Comparison of ENCODE assay signal across 8 cellular contexts in the genomic region with DNA sequence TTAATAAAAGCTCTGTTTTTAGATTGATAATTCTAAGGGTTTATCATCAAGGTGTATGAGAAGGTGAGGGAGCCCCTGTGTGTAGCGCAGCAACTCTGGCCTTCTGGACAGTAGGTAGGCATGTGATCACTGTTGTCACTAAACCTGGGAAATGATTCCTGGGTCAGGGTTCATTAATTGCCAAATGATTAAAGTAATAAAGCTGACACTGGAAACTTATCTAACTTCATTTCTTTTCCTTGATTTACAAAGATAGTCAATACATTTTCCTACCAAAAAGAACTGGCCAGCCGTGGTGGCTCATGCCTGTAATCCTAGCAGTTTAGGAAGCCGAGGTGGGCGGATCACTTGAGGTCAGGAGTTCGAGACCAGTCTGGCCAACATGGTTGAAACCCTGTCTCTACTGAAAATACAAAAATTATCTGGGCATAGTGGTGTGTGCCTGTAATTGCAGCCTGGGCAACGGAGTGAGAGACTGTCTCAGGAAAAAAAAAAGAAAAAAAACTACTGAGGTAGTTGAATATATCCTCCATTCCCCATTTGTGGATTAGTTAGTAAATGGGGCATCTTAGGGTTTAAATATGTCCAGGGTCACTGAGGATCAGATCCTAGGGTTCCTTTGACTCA. TPM values are rescaled to one million over a fixed set of nuclear protein-coding genes. Genes with fewer than 3 reads are reported as not detected.
DNase-seq lines count a peak whose midpoint lies in the region; ATAC-seq and TF ChIP-seq lines count a peak whose summit lies in the region.

No MANE protein-coding gene starts in this region.

- 48% methylated on average over 6 of the region's 6 CpGs for WGBS in mammary epithelial cell (ENCODE audit: low coverage, missing lambda C conversion rate)

- dilution Hi-C loops in mammary epithelial cell (cut with HindIII; ENCODE audit: low sequenced_read_pairs), result no loop called here

- H3K79me2 ChIP-seq in MM.1S (ENCODE audit: low read length) (peaks cover 92% of the 10 kb centered on the region), mammary epithelial cell (ENCODE audit: insufficient read depth, low read length) (peaks cover 88% of the 10 kb centered on the region), osteoblast (ENCODE audit: insufficient read depth, low read length) (peaks cover 81% of the 10 kb centered on the region)

- no peak overlapping the region for H3K4me3 ChIP-seq in MM.1S (ENCODE audit: low read length)
- H3K4me3 ChIP-seq in mammary epithelial cell (replicated peaks in 1 of 3; ENCODE audit: insufficient read depth in 1 of 3, low read depth in 2 of 3, low read length in 3 of 3), result no peak overlapping the region
- H3K4me3 ChIP-seq in osteoblast (ENCODE audit: insufficient read depth, low read length), result no peak overlapping the region

- intact Hi-C loops in mammary epithelial cell (cut with micrococcal nuclease), result no loop called here

- H3K27me3 ChIP-seq in MM.1S (replicated peaks; ENCODE audit: insufficient read depth, low read length), result no peaks in the 10 kb centered on the region
- H3K27me3 ChIP-seq in mammary epithelial cell (ENCODE audit: insufficient read depth, low read length), result no peaks in the 10 kb centered on the region
- no peaks in the 10 kb centered on the region for H3K27me3 ChIP-seq in osteoblast (ENCODE audit: insufficient read depth, low read length)

- DNase-seq in NOMO-1 treated with DMSO at 0.1 percent for 48 hours (lab: John Stamatoyannopoulos, UW; ENCODE audit: unreplicated experiment), result peak; percentile 19
- DNase-seq in NOMO-1 (lab: John Stamatoyannopoulos, UW; ENCODE audit: unreplicated experiment in 2 of 2), result no peak
- DNase-seq in MM.1S, result peak; percentile 25
- DNase-seq in mammary epithelial cell, result no peak
- peak; percentile 69 for DNase-seq in osteoblast (ENCODE audit: insufficient read length, low spot score, missing footprints)

- H3K36me3 ChIP-seq in MM.1S (replicated peaks; ENCODE audit: insufficient read depth, low read length) (0 out of 2 replicates have a peak, but pooled peaks cover 6% of the 10 kb centered on the region), mammary epithelial cell (ENCODE audit: insufficient read depth, low read length) (peaks cover 3% of the 10 kb centered on the region), osteoblast (ENCODE audit: insufficient read depth, low read length) (peaks cover under 1% of the 10 kb centered on the region)

- H3K4me1 ChIP-seq in MM.1S (ENCODE audit: low read length), result peaks cover 14% of the 10 kb centered on the region
- H3K4me1 ChIP-seq in mammary epithelial cell (ENCODE audit: insufficient read depth, low read length), result peaks cover 17% of the 10 kb centered on the region
- H3K4me1 ChIP-seq in osteoblast (ENCODE audit: insufficient read depth, low read length), result peaks cover 25% of the 10 kb centered on the region

- H2AFZ ChIP-seq in MM.1S (ENCODE audit: low read length) (no peak overlapping the region), mammary epithelial cell (ENCODE audit: low read depth, low read length) (no peak overlapping the region), osteoblast (ENCODE audit: low read length) (no peak overlapping the region)

- CTCF ChIA-PET in mammary epithelial cell (lab: Charles Lee; ENCODE audit: low non-redundant PET), result no interaction called here

- H3K9me3 ChIP-seq in MM.1S (replicated peaks; ENCODE audit: insufficient read depth, low read length), result no peaks in the 10 kb centered on the region
- H3K9me3 ChIP-seq in mammary epithelial cell (replicated peaks; ENCODE audit: insufficient read depth, low read length), result no peaks in the 10 kb centered on the region
- no peaks in the 10 kb centered on the region for H3K9me3 ChIP-seq in osteoblast (ENCODE audit: low read depth, low read length)

- BruUV-seq in mammary epithelial cell (replicated peaks; lab: Mats Ljungman, UMichigan), result no TSS peak

- H3K27ac ChIP-seq in MM.1S (ENCODE audit: low read length), result no peak overlapping the region
- H3K27ac ChIP-seq in mammary epithelial cell (ENCODE audit: insufficient read depth, low read depth, low read length), result no peak overlapping the region
- no peak overlapping the region for H3K27ac ChIP-seq in osteoblast (ENCODE audit: low read depth, low read length)

- in situ Hi-C loops in mammary epithelial cell (cut with MboI; ENCODE audit: low sequenced_read_pairs in 2 of 2), result no loop called here

- H3K4me2 ChIP-seq in MM.1S (ENCODE audit: low read depth, low read length), result peak overlapping the region; percentile 38
- H3K4me2 ChIP-seq in mammary epithelial cell (ENCODE audit: insufficient read depth, low read depth, low read length), result peak overlapping the region; percentile 90
- H3K4me2 ChIP-seq in osteoblast (ENCODE audit: insufficient read depth, low read length), result peak overlapping the region; percentile 80

- H4K20me1 ChIP-seq in MM.1S (ENCODE audit: insufficient read depth, low read length), result peaks cover 9% of the 10 kb centered on the region
- no peaks in the 10 kb centered on the region for H4K20me1 ChIP-seq in mammary epithelial cell (ENCODE audit: insufficient read depth, low read length)
- H4K20me1 ChIP-seq in osteoblast (ENCODE audit: insufficient read depth, low read length), result peaks cover 34% of the 10 kb centered on the region

- TF ChIP-seq CTCF in MM.1S (IDR thresholded peaks at IDR 0.05; ENCODE audit: low read length) (peak; percentile 37), mammary epithelial cell (conservative IDR thresholded peaks at IDR 0.05 in 1 of 2, IDR thresholded peaks at IDR 0.05 in 1 of 2; ENCODE audit: extremely low read depth in 1 of 2, insufficient read depth in 1 of 2, low read depth in 1 of 2, low read length in 2 of 2) (peak in 1 of 2 donors; percentile 32), osteoblast (IDR thresholded peaks at IDR 0.05; ENCODE audit: extremely low read depth, low read depth, low read length) (peak; percentile 35)

- no peak overlapping the region for H3K9ac ChIP-seq in MM.1S (ENCODE audit: low read length)
- no peak overlapping the region for H3K9ac ChIP-seq in mammary epithelial cell (ENCODE audit: insufficient read depth, low read length)

- H3F3A ChIP-seq in MM.1S (ENCODE audit: insufficient read depth, low read length), result peaks cover 9% of the 10 kb centered on the region

- no peak for ATAC-seq in GM18498 (IDR thresholded peaks at IDR 0.05; ENCODE audit: unreplicated experiment)
- no peak for ATAC-seq in GM19351 (IDR thresholded peaks at IDR 0.05; ENCODE audit: unreplicated experiment)
- ATAC-seq in HG03442 (IDR thresholded peaks at IDR 0.05; ENCODE audit: unreplicated experiment), result no peak

- H3K9me2 ChIP-seq in MM.1S (replicated peaks; ENCODE audit: insufficient read depth, low read length), result no peaks in the 10 kb centered on the region

RNA-seq across cellular contexts. Expression of a gene that starts 2.4 kb away (rescaled TPM):
- total RNA-seq in mammary epithelial cell (10 to 100 TPM; 55.0 to 83.4 TPM), osteoblast (38.0 and 46.3 TPM in 2 replicates)
- polyA plus RNA-seq in mammary epithelial cell, result 30.8 TPM
- 57.6 TPM for polyA minus RNA-seq in mammary epithelial cell

RNA-seq across cellular contexts. Expression of a gene that starts 15.8 kb away (rescaled TPM):
- 100 to 1,000 TPM in 1 of 2 donors, 10 to 100 TPM in 1; 35.0 to 153 TPM for total RNA-seq in mammary epithelial cell
- polyA plus RNA-seq in mammary epithelial cell, result 146 TPM
- polyA minus RNA-seq in mammary epithelial cell, result 137 TPM
- total RNA-seq in osteoblast, result 11.9 and 15.0 TPM in 2 replicates

RNA-seq across cellular contexts. Expression of a gene that starts 30.9 kb away (rescaled TPM):
- total RNA-seq in mammary epithelial cell (10 to 100 TPM; 10.2 to 48.0 TPM), osteoblast (10.5 and 14.1 TPM in 2 replicates)
- polyA plus RNA-seq in mammary epithelial cell, result 41.5 TPM
- polyA minus RNA-seq in mammary epithelial cell, result 30.2 TPM

RNA-seq across cellular contexts. Expression of a gene that starts 42.5 kb away (rescaled TPM):
- 10 to 100 TPM; 25.0 to 41.4 TPM for total RNA-seq in mammary epithelial cell
- 26.8 TPM for polyA plus RNA-seq in mammary epithelial cell
- 31.9 TPM for polyA minus RNA-seq in mammary epithelial cell
- total RNA-seq in osteoblast, result 20.3 and 26.2 TPM in 2 replicates

Comparison
In these comparisons a context has a peak if more than half of its experiments do, and no peak if none do; other contexts are left out.
1. DNase-seq: peak in NOMO-1 treated with DMSO at 0.1 percent for 48 hours (single experiment), MM.1S (single experiment) and osteoblast (single experiment); none in NOMO-1 (0 of 2) and mammary epithelial cell (single experiment).
2. H3K4me2 ChIP-seq: peak in every context shown above with its lines; median percentile 90 in mammary epithelial cell; 80 in osteoblast; 38 in MM.1S.